ENCODE assay signal across 33 cellular contexts in genomic region chr5:103904651-103905050, GRCh38.
A peak's percentile ranks its signal among the peaks of the same experiment; 100 is the strongest.
DNase-seq lines count a peak whose midpoint lies in the region; ATAC-seq and FAIRE-seq lines count a peak whose summit lies in the region.
"Had no signal": no experiment of that assay in that cellular context is flagged by ENCODE, and none has a peak within 500 bp of the region (broad histone marks: within the 10 kb centered on the region; RNA-seq: fewer than 3 reads in every experiment).

No MANE protein-coding gene starts in this region.

- H3K27me3 Mint-ChIP-seq in activated T-cell treated with anti-CD3 and anti-CD28 coated beads, Interleukin-2, amount 50 U/mL, for 24 hours: no peaks in the 10 kb centered on the region
- H3K27me3 Mint-ChIP-seq: B cell; CD4-positive, alpha-beta memory T cell; CD4-positive, alpha-beta T cell; CD4-positive, CD25-positive, alpha-beta regulatory T cell; CD8-positive, alpha-beta memory T cell had no signal

- FAIRE-seq in G401.6 (lab: Jason Lieb, UNC) (peak; percentile 66), frontal cortex (lab: Jason Lieb, UNC) (no peak)
- FAIRE-seq: A204.1, A549, D721Med had no signal

- H3K4me1 Mint-ChIP-seq in activated T-cell treated with anti-CD3 and anti-CD28 coated beads, Interleukin-2, amount 50 U/mL, for 24 hours (ENCODE audit: low read depth): no peaks in the 10 kb centered on the region
- H3K4me1 Mint-ChIP-seq: B cell; CD14-positive monocyte; CD4-positive, alpha-beta memory T cell; CD4-positive, CD25-positive, alpha-beta regulatory T cell; CD8-positive, alpha-beta memory T cell had no signal

- ATAC-seq in GM18858 (IDR thresholded peaks at IDR 0.05; ENCODE audit: unreplicated experiment): peak; percentile 43
- ATAC-seq in HG03432 (IDR thresholded peaks at IDR 0.05; ENCODE audit: unreplicated experiment): peak; percentile 55
- peak; percentile 64 for ATAC-seq in HG03439 (IDR thresholded peaks at IDR 0.05; ENCODE audit: unreplicated experiment)
- no peak for ATAC-seq in GM18520 (IDR thresholded peaks at IDR 0.05; ENCODE audit: unreplicated experiment)
- ATAC-seq: A549; CD8-positive, alpha-beta T cell had no signal

- no peaks in the 10 kb centered on the region for H3K36me3 Mint-ChIP-seq in activated T-cell treated with anti-CD3 and anti-CD28 coated beads, Interleukin-2, amount 50 U/mL, for 24 hours (ENCODE audit: low read depth)
- H3K36me3 Mint-ChIP-seq: CD14-positive monocyte; CD4-positive, alpha-beta memory T cell; CD4-positive, CD25-positive, alpha-beta regulatory T cell; CD8-positive, alpha-beta T cell had no signal

- H3K4me3 Mint-ChIP-seq in activated T-cell treated with anti-CD3 and anti-CD28 coated beads, Interleukin-2, amount 50 U/mL, for 24 hours: no peak overlapping the region
- H3K4me3 Mint-ChIP-seq: B cell; CD14-positive monocyte; CD4-positive, alpha-beta memory T cell; CD4-positive, alpha-beta T cell; CD4-positive, CD25-positive, alpha-beta regulatory T cell; CD8-positive, alpha-beta memory T cell; CD8-positive, alpha-beta T cell had no signal

- no peak overlapping the region for H3K27ac Mint-ChIP-seq in activated T-cell treated with anti-CD3 and anti-CD28 coated beads, Interleukin-2, amount 50 U/mL, for 24 hours
- H3K27ac Mint-ChIP-seq: B cell; CD14-positive monocyte; CD4-positive, alpha-beta memory T cell; CD4-positive, alpha-beta T cell; CD4-positive, CD25-positive, alpha-beta regulatory T cell; CD8-positive, alpha-beta memory T cell; CD8-positive, alpha-beta T cell had no signal

- H3K9me3 Mint-ChIP-seq in activated T-cell treated with anti-CD3 and anti-CD28 coated beads, Interleukin-2, amount 50 U/mL, for 24 hours: peaks cover 9% of the 10 kb centered on the region

- no peak for DNase-seq in activated T-cell treated with anti-CD3 and anti-CD28 coated beads, Interleukin-2, amount 50 U/mL, for 24 hours
- DNase-seq in NCI-H1930 (lab: John Stamatoyannopoulos, UW): no peak
- DNase-seq in frontal cortex (ENCODE audit: low spot score in 2 of 2): no peak
- DNase-seq: 8988T; ACHN; AML-193; BE2C; C1 segment of cervical spinal cord; Caco-2; Calu3; CD4-positive, alpha-beta memory T cell; CD4-positive, alpha-beta T cell; CD4-positive, CD25-positive, alpha-beta regulatory T cell; CD8-positive, alpha-beta memory T cell; CD8-positive, alpha-beta T cell; COR-L47; DMS 273 treated with DMSO at 0.1 percent for 48 hours; DMS153; DMS53; DMS79; DMS79 treated with DMSO at 0.1 percent for 48 hours; DND-41; EL had no signal
